In genomic region chr14:48805315-48805714, GRCh38 we compare ENCODE assay signal across 24 cellular contexts.
DNase-seq lines count a peak whose midpoint lies in the region; ATAC-seq and TF ChIP-seq lines count a peak whose summit lies in the region.
"Had no signal": no experiment of that assay in that cellular context is flagged by ENCODE, and none has a peak within 500 bp of the region (broad histone marks: within the 10 kb centered on the region; RNA-seq: fewer than 3 reads in every experiment).

No MANE protein-coding gene starts in this region.

- no peaks in the 10 kb centered on the region for H4K20me1 ChIP-seq in GM23248 (ENCODE audit: insufficient read depth)

- H3K4me1 ChIP-seq in HEK293 (ENCODE audit: control insufficient read depth, insufficient read depth, low read length) (peaks cover 15% of the 10 kb centered on the region), lower lobe of right lung (no peaks in the 10 kb centered on the region), upper lobe of right lung (no peaks in the 10 kb centered on the region), GM23248 (ENCODE audit: insufficient read depth) (no peaks in the 10 kb centered on the region)
- H3K4me1 ChIP-seq: A549, BE2C, left lung, pancreas, sigmoid colon had no signal

- CTCF ChIA-PET in HEK293 (lab: Yijun Ruan, JAX), result no interaction called here

- no peak overlapping the region for H3K9ac ChIP-seq in GM23248

- H3K79me2 ChIP-seq in GM23248 (ENCODE audit: insufficient read depth), result no peaks in the 10 kb centered on the region

- no peaks in the 10 kb centered on the region for H3K9me2 ChIP-seq in GM23248 (ENCODE audit: insufficient read depth)

- H3K27ac ChIP-seq in HEK293 (ENCODE audit: extremely low read depth, low read depth, low read length) (peak overlapping the region; percentile 55; the same call in 1 of the 2 replicates), lower lobe of right lung (no peak overlapping the region), upper lobe of right lung (no peak overlapping the region), GM23248 (no peak overlapping the region)
- H3K27ac ChIP-seq: A549, left lung, pancreas, sigmoid colon had no signal

- intact Hi-C loops in lower lobe of right lung (cut with DNase I) (no loop called here), upper lobe of right lung (cut with DNase I) (no loop called here)

- H3K27me3 ChIP-seq in lower lobe of right lung (ENCODE audit: low read depth) (no peaks in the 10 kb centered on the region), upper lobe of right lung (no peaks in the 10 kb centered on the region), GM23248 (replicated peaks; ENCODE audit: insufficient read depth) (no peaks in the 10 kb centered on the region)
- H3K27me3 ChIP-seq: BE2C, left lung, pancreas, sigmoid colon had no signal

- TF ChIP-seq CTCF in HEK293 (tag by site-specific recombination; IDR thresholded peaks at IDR 0.05), result no peak
- TF ChIP-seq CTCF in lower lobe of right lung (IDR thresholded peaks at IDR 0.05), result no peak
- TF ChIP-seq CTCF in upper lobe of right lung (IDR thresholded peaks at IDR 0.05), result no peak

- in situ Hi-C loops in Caki2 (cut with HindIII; ENCODE audit: low pct_unique_long_range_greater_than_20kb, low sequenced_read_pairs) (no loop called here), GM23248 (cut with MboI) (no loop called here)

- DNase-seq in Caki2 (ENCODE audit: low read depth) (peak; percentile 2), SHP77 treated with DMSO at 0.1 percent for 48 hours (lab: John Stamatoyannopoulos, UW) (peak; percentile 1), lower lobe of right lung (peak; percentile 37), upper lobe of right lung (no peak), GM23248 (no peak)
- DNase-seq in activated CD4-positive, alpha-beta T cell treated with anti-CD3 and anti-CD28 coated beads for 4 hours, result no peak
- DNase-seq: activated B cell treated with CpG ODN at 0.5 μM for 24 hours; activated CD4-positive, alpha-beta memory T cell treated with anti-CD3 and anti-CD28 coated beads, Interleukin-2, amount 10 ng/mL, durations not matched to agents 7 days and 5 days; activated gamma-delta T cell treated with Interleukin-2 at 50 U/mL for 16 hours; activated T-cell treated with anti-CD3 and anti-CD28 coated beads for 4 hours; BE2C; midbrain; natural killer cell; NCI-H1105 treated with DMSO at 0.1 percent for 48 hours; NCI-H2081; NCI-H446 treated with DMSO at 0.1 percent for 48 hours; pancreas; RPMI8226; sigmoid colon had no signal

- ATAC-seq in lower lobe of right lung (no peak), upper lobe of right lung (no peak), HG03457 (IDR thresholded peaks at IDR 0.05; ENCODE audit: unreplicated experiment) (no peak)
- ATAC-seq: A549, HCT116, left lung, natural killer cell, pancreas had no signal

- no peak overlapping the region for H2AFZ ChIP-seq in GM23248

- WGBS in GM23248 (ENCODE audit: low coverage in 1 of 2, low lambda C conversion rate in 2 of 2, missing lambda C conversion rate in 2 of 2), 2 experiments, result 15 to 19% methylated on average over 14 of the region's 14 CpGs

- H3K36me3 ChIP-seq in HEK293 (ENCODE audit: control insufficient read depth in 2 of 2, insufficient read depth in 1 of 2, low read length in 2 of 2) (no peaks in the 10 kb centered on the region), lower lobe of right lung (no peaks in the 10 kb centered on the region), upper lobe of right lung (no peaks in the 10 kb centered on the region), GM23248 (ENCODE audit: low read depth) (no peaks in the 10 kb centered on the region)
- H3K36me3 ChIP-seq: BE2C, left lung, pancreas, sigmoid colon had no signal

- no peaks in the 10 kb centered on the region for H3F3A ChIP-seq in GM23248 (ENCODE audit: insufficient read depth)

- no peak overlapping the region for H3K4me2 ChIP-seq in GM23248 (ENCODE audit: unreplicated experiment)
- H3K4me2 ChIP-seq: A549 had no signal

- H3K9me3 ChIP-seq in HEK293 (ENCODE audit: control insufficient read depth, insufficient read depth, low read depth, low read length) (no peaks in the 10 kb centered on the region), lower lobe of right lung (peaks cover 7% of the 10 kb centered on the region), upper lobe of right lung (no peaks in the 10 kb centered on the region), GM23248 (ENCODE audit: low read depth) (peaks cover 12% of the 10 kb centered on the region)
- H3K9me3 ChIP-seq: A549, BE2C, pancreas had no signal

- H3K4me3 ChIP-seq in HEK293 (ENCODE audit: low read depth, low read length), result no peak overlapping the region
- H3K4me3 ChIP-seq in lower lobe of right lung, result no peak overlapping the region
- no peak overlapping the region for H3K4me3 ChIP-seq in upper lobe of right lung
- H3K4me3 ChIP-seq in GM23248, result no peak overlapping the region
- H3K4me3 ChIP-seq: A549, left lung, pancreas, sigmoid colon had no signal

- POLR2A ChIA-PET in HEK293 (lab: Yijun Ruan, JAX), result no interaction called here

TF ChIP-seq in HEK293, 187 proteins besides CTCF, POLR2A, EP300 and RAD21:
- TF ChIP-seq SETDB1 (IDR thresholded peaks at IDR 0.05; ENCODE audit: insufficient read length, low read length) (peak; percentile 99), ZNF621 (tag by site-specific recombination; IDR thresholded peaks at IDR 0.05) (no peak), TRIM28 (IDR thresholded peaks at IDR 0.05; ENCODE audit: borderline replicate concordance, low read length) (peak; percentile 100)

Comparison
In these comparisons a context has a peak if more than half of its experiments do, and no peak if none do; other contexts are left out.
1. DNase-seq: peak in Caki2 (single experiment), SHP77 treated with DMSO at 0.1 percent for 48 hours (single experiment) and lower lobe of right lung (single experiment); none in upper lobe of right lung (single experiment), activated CD4-positive, alpha-beta T cell treated with anti-CD3 and anti-CD28 coated beads for 4 hours (0 of 2) and GM23248 (single experiment).